In genomic region chr7:36971515-36972139, GRCh38 we compare ENCODE assay signal across 16 cellular contexts.
A peak's percentile ranks its signal among the peaks of the same experiment; 100 is the strongest.
DNase-seq lines count a peak whose midpoint lies in the region; ATAC-seq and TF ChIP-seq lines count a peak whose summit lies in the region.
"Had no signal": no experiment of that assay in that cellular context is flagged by ENCODE, and none has a peak within 500 bp of the region (broad histone marks: within the 10 kb centered on the region; RNA-seq: fewer than 3 reads in every experiment).

No MANE protein-coding gene starts in this region.

- peaks cover 15% of the 10 kb centered on the region for H3K9me3 Mint-ChIP-seq in dendritic cell treated with granulocyte-macrophage colony-stimulating factor and Interleukin-4, amounts not matched to agents 40 ng/mL and 50 ng/mL, for 4 days
- H3K9me3 Mint-ChIP-seq in nephron progenitor cell: peaks cover 5% of the 10 kb centered on the region
- H3K9me3 Mint-ChIP-seq: activated CD4-positive, alpha-beta T cell treated with anti-CD3 and anti-CD28 coated beads, Interleukin-2, amount 10 ng/mL, durations not matched to agents 24 days and 14 days had no signal

- no peaks in the 10 kb centered on the region for H3K27me3 Mint-ChIP-seq in dendritic cell treated with granulocyte-macrophage colony-stimulating factor and Interleukin-4, amounts not matched to agents 40 ng/mL and 50 ng/mL, for 4 days
- peaks cover 3% of the 10 kb centered on the region for H3K27me3 Mint-ChIP-seq in nephron progenitor cell (ENCODE audit: low read depth, poor library complexity)
- H3K27me3 Mint-ChIP-seq: activated CD4-positive, alpha-beta T cell treated with anti-CD3 and anti-CD28 coated beads, Interleukin-2, amount 10 ng/mL, durations not matched to agents 24 days and 14 days had no signal

- no peak overlapping the region for H3K4me3 Mint-ChIP-seq in dendritic cell treated with granulocyte-macrophage colony-stimulating factor and Interleukin-4, amounts not matched to agents 40 ng/mL and 50 ng/mL, for 4 days
- H3K4me3 Mint-ChIP-seq in nephron progenitor cell: no peak overlapping the region
- H3K4me3 Mint-ChIP-seq: activated CD4-positive, alpha-beta T cell treated with anti-CD3 and anti-CD28 coated beads, Interleukin-2, amount 10 ng/mL, durations not matched to agents 24 days and 14 days; activated T-cell treated with anti-CD3 and anti-CD28 coated beads, Interleukin-2, amount 50 U/mL, for 4 hours; T-helper 1 cell treated with Interleukin-12 subunit alpha and Interleukin-12 subunit beta and Interleukin-4 antibody, amounts not matched to agents 30 μg/mL and 1 μg/mL, for 36 hours had no signal

- H3K36me3 Mint-ChIP-seq in dendritic cell treated with granulocyte-macrophage colony-stimulating factor and Interleukin-4, amounts not matched to agents 40 ng/mL and 50 ng/mL, for 4 days (ENCODE audit: low read depth): peaks cover 34% of the 10 kb centered on the region
- H3K36me3 Mint-ChIP-seq in nephron progenitor cell (ENCODE audit: low read depth): peaks cover 11% of the 10 kb centered on the region

- peak overlapping the region; percentile 11 for H3K27ac Mint-ChIP-seq in dendritic cell treated with granulocyte-macrophage colony-stimulating factor and Interleukin-4, amounts not matched to agents 40 ng/mL and 50 ng/mL, for 4 days
- H3K27ac Mint-ChIP-seq in nephron progenitor cell: peak overlapping the region; percentile 96

- ATAC-seq in GM18868 (IDR thresholded peaks at IDR 0.05; ENCODE audit: unreplicated experiment): no peak
- ATAC-seq in HG02610 (IDR thresholded peaks at IDR 0.05; ENCODE audit: unreplicated experiment): no peak

- TF ChIP-seq CTCF in nephron progenitor cell (IDR thresholded peaks at IDR 0.05): no peak

- DNase-seq in COLO668 (lab: John Stamatoyannopoulos, UW; ENCODE audit: unreplicated experiment) (peak; percentile 57), NCI-H1930 (lab: John Stamatoyannopoulos, UW) (peak; percentile 92 to 94), nephron progenitor cell (no peak), head of caudate nucleus (no peak), MV-4-11 (lab: John Stamatoyannopoulos, UW) (no peak)
- DNase-seq: activated CD4-positive, alpha-beta T cell treated with anti-CD3 and anti-CD28 coated beads, Interleukin-2, amount 10 ng/mL, durations not matched to agents 24 days and 14 days; activated T-cell treated with anti-CD3 and anti-CD28 coated beads, Interleukin-2, amount 50 U/mL, for 4 hours; amniotic stem cell; colonic mucosa; DND-41; hypothalamus; NCI-H226 had no signal

- intact Hi-C loops in dendritic cell treated with granulocyte-macrophage colony-stimulating factor and Interleukin-4, amounts not matched to agents 40 ng/mL and 50 ng/mL, for 4 days (cut with micrococcal nuclease): no loop called here
- intact Hi-C loops in head of caudate nucleus (cut with DNase I): no loop called here

- peaks cover 31% of the 10 kb centered on the region for H3K4me1 Mint-ChIP-seq in dendritic cell treated with granulocyte-macrophage colony-stimulating factor and Interleukin-4, amounts not matched to agents 40 ng/mL and 50 ng/mL, for 4 days (ENCODE audit: low read depth)
- peaks cover 54% of the 10 kb centered on the region for H3K4me1 Mint-ChIP-seq in nephron progenitor cell

Comparison
In these comparisons a context has a peak if more than half of its experiments do, and no peak if none do; other contexts are left out.
1. DNase-seq: peak in COLO668 (single experiment) and NCI-H1930 (2 of 2); none in nephron progenitor cell (single experiment), head of caudate nucleus (0 of 42) and MV-4-11 (single experiment).